1 cellular context compared by ENCODE assay signal in the genomic region with DNA sequence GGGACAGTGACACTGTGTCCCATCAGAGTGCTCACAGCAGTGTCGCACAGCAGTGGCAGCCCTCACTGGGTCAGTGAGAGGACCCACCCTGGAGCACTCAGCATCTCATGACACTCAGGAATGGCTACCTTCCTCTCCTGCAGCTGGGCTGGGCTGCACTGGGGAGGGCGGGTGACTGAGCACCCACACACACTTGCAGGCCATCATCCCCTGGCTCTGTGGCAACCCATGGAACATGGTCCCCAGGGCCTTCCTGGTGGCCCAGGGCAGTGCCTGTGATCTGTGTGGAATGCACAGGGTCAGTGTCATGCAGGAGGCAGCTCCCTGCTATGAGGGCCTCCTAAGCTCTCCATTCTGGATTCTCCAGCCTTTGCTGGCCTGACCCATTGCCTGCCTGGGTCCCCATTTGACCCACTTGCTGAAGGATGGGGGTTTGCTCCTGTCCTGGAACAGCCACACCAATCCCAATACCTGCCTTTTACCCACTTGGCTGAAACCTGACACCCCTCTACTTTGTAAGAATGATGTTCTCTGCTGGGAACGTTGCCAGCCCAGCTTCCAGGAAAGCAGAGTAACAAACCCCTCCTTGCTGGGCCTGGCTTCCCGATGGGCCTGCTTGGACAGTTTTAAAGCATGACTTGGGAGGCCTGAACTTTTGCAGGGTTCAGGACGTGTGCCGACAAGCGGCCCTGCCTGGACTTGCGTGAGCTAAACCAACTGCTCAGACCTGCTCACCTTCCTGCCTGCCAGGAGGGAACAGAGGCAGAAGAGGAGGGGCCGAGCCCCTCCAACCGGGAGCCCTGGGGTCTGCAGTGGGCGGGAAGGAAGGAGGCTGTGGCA.
TF ChIP-seq lines count a peak whose summit lies in the region.

No MANE protein-coding gene starts in this region.

TF ChIP-seq in HEK293, 187 proteins besides CTCF, POLR2A, EP300 and RAD21 (continued from another document):
- TF ChIP-seq SP2 (tag by site-specific recombination; IDR thresholded peaks at IDR 0.05): 0 out of 2 replicates have a peak, but pooled peaks have one; percentile 8
- 0 out of 2 replicates have a peak, but pooled peaks have one; percentile 23 for TF ChIP-seq GLIS2 (tag by site-specific recombination; IDR thresholded peaks at IDR 0.05)
- no peak for TF ChIP-seq ZNF391 (tag by site-specific recombination; IDR thresholded peaks at IDR 0.05; ENCODE audit: borderline replicate concordance, low read depth)
- peak; percentile 74 for TF ChIP-seq ZBTB17 (tag by site-specific recombination; IDR thresholded peaks at IDR 0.05)
- no peak for TF ChIP-seq MYNN (tag by site-specific recombination; IDR thresholded peaks at IDR 0.05; ENCODE audit: borderline replicate concordance)
- 0 out of 2 replicates have a peak, but pooled peaks have one; percentile 8 for TF ChIP-seq SP3 (tag by site-specific recombination; IDR thresholded peaks at IDR 0.05)
- TF ChIP-seq, protein P1, sequence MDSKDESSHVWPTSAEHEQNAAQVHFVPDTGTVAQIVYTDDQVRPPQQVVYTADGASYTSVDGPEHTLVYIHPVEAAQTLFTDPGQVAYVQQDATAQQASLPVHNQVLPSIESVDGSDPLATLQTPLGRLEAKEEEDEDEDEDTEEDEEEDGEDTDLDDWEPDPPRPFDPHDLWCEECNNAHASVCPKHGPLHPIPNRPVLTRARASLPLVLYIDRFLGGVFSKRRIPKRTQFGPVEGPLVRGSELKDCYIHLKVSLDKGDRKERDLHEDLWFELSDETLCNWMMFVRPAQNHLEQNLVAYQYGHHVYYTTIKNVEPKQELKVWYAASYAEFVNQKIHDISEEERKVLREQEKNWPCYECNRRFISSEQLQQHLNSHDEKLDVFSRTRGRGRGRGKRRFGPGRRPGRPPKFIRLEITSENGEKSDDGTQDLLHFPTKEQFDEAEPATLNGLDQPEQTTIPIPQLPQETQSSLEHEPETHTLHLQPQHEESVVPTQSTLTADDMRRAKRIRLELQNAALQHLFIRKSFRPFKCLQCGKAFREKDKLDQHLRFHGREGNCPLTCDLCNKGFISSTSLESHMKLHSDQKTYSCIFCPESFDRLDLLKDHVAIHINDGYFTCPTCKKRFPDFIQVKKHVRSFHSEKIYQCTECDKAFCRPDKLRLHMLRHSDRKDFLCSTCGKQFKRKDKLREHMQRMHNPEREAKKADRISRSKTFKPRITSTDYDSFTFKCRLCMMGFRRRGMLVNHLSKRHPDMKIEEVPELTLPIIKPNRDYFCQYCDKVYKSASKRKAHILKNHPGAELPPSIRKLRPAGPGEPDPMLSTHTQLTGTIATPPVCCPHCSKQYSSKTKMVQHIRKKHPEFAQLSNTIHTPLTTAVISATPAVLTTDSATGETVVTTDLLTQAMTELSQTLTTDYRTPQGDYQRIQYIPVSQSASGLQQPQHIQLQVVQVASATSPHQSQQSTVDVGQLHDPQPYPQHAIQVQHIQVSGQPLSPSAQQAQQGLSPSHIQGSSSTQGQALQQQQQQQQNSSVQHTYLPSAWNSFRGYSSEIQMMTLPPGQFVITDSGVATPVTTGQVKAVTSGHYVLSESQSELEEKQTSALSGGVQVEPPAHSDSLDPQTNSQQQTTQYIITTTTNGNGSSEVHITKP (tag by site-specific recombination; IDR thresholded peaks at IDR 0.05): peak; percentile 98
- no peak for TF ChIP-seq ZNF791 (tag by site-specific recombination; IDR thresholded peaks at IDR 0.05)
- TF ChIP-seq ZBTB20 (tag by site-specific recombination; IDR thresholded peaks at IDR 0.05): peak; percentile 43; the same call in 1 of the 2 replicates
- peak; percentile 90 for TF ChIP-seq ZNF335 (tag by site-specific recombination; conservative IDR thresholded peaks at IDR 0.05)
- peak; percentile 45; the same call in 1 of the 2 replicates for TF ChIP-seq ZNF366 (tag by site-specific recombination; conservative IDR thresholded peaks at IDR 0.05)
- TF ChIP-seq ZNF341 (tag by site-specific recombination; IDR thresholded peaks at IDR 0.05; ENCODE audit: low read depth): peak; percentile 99
- TF ChIP-seq ZNF600 (tag by site-specific recombination; IDR thresholded peaks at IDR 0.05): peak; percentile 83
- TF ChIP-seq GLIS1 (tag by site-specific recombination; IDR thresholded peaks at IDR 0.05): peak; percentile 96
- TF ChIP-seq ZXDB (tag by site-specific recombination; IDR thresholded peaks at IDR 0.05): 0 out of 2 replicates have a peak, but pooled peaks have one; percentile 14
